Comparison of ENCODE assay signal across 1 cellular context in genomic region chr6:28267695-28268059, GRCh38.
TF ChIP-seq lines count a peak whose summit lies in the region.

No MANE protein-coding gene starts in this region.

TF ChIP-seq in H1, 55 proteins besides CTCF, POLR2A, EP300 and RAD21:
- no peak for TF ChIP-seq SIX5 (IDR thresholded peaks at IDR 0.05; ENCODE audit: low read depth, low read length)
- TF ChIP-seq JUN (IDR thresholded peaks at IDR 0.05; ENCODE audit: low read depth, low read length), result no peak
- TF ChIP-seq ATF2 (IDR thresholded peaks at IDR 0.05; ENCODE audit: low read length), result no peak
- no peak for TF ChIP-seq PHF8 (conservative IDR thresholded peaks at IDR 0.05; ENCODE audit: low read depth, low read length)
- no peak for TF ChIP-seq KDM5A (IDR thresholded peaks at IDR 0.05; ENCODE audit: low read length)
- TF ChIP-seq CREB1 (IDR thresholded peaks at IDR 0.05), result no peak
- TF ChIP-seq KDM1A (IDR thresholded peaks at IDR 0.05; ENCODE audit: borderline replicate concordance, low read length), result no peak
- TF ChIP-seq ZNF274 (IDR thresholded peaks at IDR 0.05; ENCODE audit: borderline replicate concordance, extremely low read depth, low read length), result no peak
- no peak for TF ChIP-seq CEBPB (IDR thresholded peaks at IDR 0.05; ENCODE audit: low read depth, low read length)
